In the genomic region with DNA sequence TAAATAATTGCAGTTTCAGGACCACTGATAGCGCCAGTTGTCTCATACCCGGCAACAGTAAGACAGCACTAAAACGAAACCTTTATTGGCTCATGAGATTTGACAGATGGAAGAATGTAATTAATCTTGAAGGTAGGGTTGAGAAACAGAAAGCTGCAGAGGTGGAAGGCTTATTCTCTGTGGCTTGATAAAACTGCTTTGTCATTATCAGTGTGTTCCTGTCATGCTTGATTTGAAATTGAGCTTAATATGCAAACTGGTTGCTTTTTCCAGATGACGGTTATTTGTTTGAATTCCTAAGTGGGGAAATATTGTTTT, we compare ENCODE assay signal across 8 cellular contexts. TPM values are rescaled to one million over a fixed set of nuclear protein-coding genes. Genes with fewer than 3 reads are reported as not detected.
DNase-seq lines count a peak whose midpoint lies in the region; ATAC-seq, FAIRE-seq and TF ChIP-seq lines count a peak whose summit lies in the region.

No MANE protein-coding gene starts in this region.

- TF ChIP-seq POLR2A in body of pancreas (IDR thresholded peaks at IDR 0.05), result no peak

- H3K9me3 ChIP-seq in body of pancreas (no peaks in the 10 kb centered on the region), kidney (ENCODE audit: control insufficient read depth in 1 of 2, low read length in 2 of 2) (no peaks in the 10 kb centered on the region)

- peaks cover 32% of the 10 kb centered on the region for H3K4me1 ChIP-seq in body of pancreas
- H3K4me1 ChIP-seq in kidney (ENCODE audit: control insufficient read depth in 1 of 2, insufficient read depth in 1 of 2, low read depth in 1 of 2, low read length in 2 of 2), result peaks cover 12 to 14% of the 10 kb centered on the region in 2 donors

- H3K36me3 Mint-ChIP-seq in activated CD4-positive, alpha-beta T cell treated with anti-CD3 and anti-CD28 coated beads, Interleukin-2, amount 10 ng/mL, durations not matched to agents 7 days and 5 days (ENCODE audit: low read depth), result peaks cover 2% of the 10 kb centered on the region

- H3K36me3 ChIP-seq in body of pancreas (replicated peaks in 1 of 2; ENCODE audit: insufficient read depth in 1 of 2, low read depth in 2 of 2), result peaks cover 0 to 4% of the 10 kb centered on the region in 2 donors
- peaks cover 0 to 4% of the 10 kb centered on the region in 2 donors for H3K36me3 ChIP-seq in kidney (ENCODE audit: control insufficient read depth in 1 of 2, insufficient read depth in 2 of 2, low read length in 2 of 2)

- TF ChIP-seq CTCF in body of pancreas (IDR thresholded peaks at IDR 0.05) (no peak), kidney (IDR thresholded peaks at IDR 0.05; ENCODE audit: borderline replicate concordance, extremely low read depth, insufficient read depth) (no peak)

- H3K4me3 Mint-ChIP-seq in activated CD4-positive, alpha-beta T cell treated with anti-CD3 and anti-CD28 coated beads, Interleukin-2, amount 10 ng/mL, durations not matched to agents 7 days and 5 days, result peak overlapping the region; percentile 81
- H3K4me3 Mint-ChIP-seq in stimulated activated naive CD8-positive, alpha-beta T cell treated with anti-CD3 and anti-CD28 coated beads, Interleukin-15, amount 100 ng/mL, for 72 hours, result peak overlapping the region; percentile 90 to 99

- no peaks in the 10 kb centered on the region for H3K27me3 ChIP-seq in body of pancreas

- H3K4me1 Mint-ChIP-seq in activated CD4-positive, alpha-beta T cell treated with anti-CD3 and anti-CD28 coated beads, Interleukin-2, amount 10 ng/mL, durations not matched to agents 7 days and 5 days, result peaks cover 41% of the 10 kb centered on the region
- H3K4me1 Mint-ChIP-seq in stimulated activated naive CD8-positive, alpha-beta T cell treated with anti-CD3 and anti-CD28 coated beads, Interleukin-15, amount 100 ng/mL, for 72 hours, result peaks cover 46% of the 10 kb centered on the region

- peak; percentile 5 for ATAC-seq in body of pancreas
- ATAC-seq in stimulated activated naive CD8-positive, alpha-beta T cell treated with anti-CD3 and anti-CD28 coated beads, Interleukin-15, amount 100 ng/mL, for 72 hours, result peak; percentile 66
- ATAC-seq in GM19395 (IDR thresholded peaks at IDR 0.05; ENCODE audit: unreplicated experiment), result no peak

- peak overlapping the region; percentile 67 for H3K27ac Mint-ChIP-seq in activated CD4-positive, alpha-beta T cell treated with anti-CD3 and anti-CD28 coated beads, Interleukin-2, amount 10 ng/mL, durations not matched to agents 7 days and 5 days
- H3K27ac Mint-ChIP-seq in stimulated activated naive CD8-positive, alpha-beta T cell treated with anti-CD3 and anti-CD28 coated beads, Interleukin-15, amount 100 ng/mL, for 72 hours, result no peak overlapping the region

- WGBS in body of pancreas, 2 donors, result 4 to 9% methylated on average over 4 of the region's 4 CpGs

- peak overlapping the region; percentile 13 to 93 (median 84) for H3K27ac ChIP-seq in body of pancreas
- H3K27ac ChIP-seq in kidney (ENCODE audit: low read depth in 2 of 2, low read length in 2 of 2), result peak overlapping the region; percentile 97 to 98

- no peaks in the 10 kb centered on the region for H3K9me3 Mint-ChIP-seq in activated CD4-positive, alpha-beta T cell treated with anti-CD3 and anti-CD28 coated beads, Interleukin-2, amount 10 ng/mL, durations not matched to agents 7 days and 5 days
- no peaks in the 10 kb centered on the region for H3K9me3 Mint-ChIP-seq in stimulated activated naive CD8-positive, alpha-beta T cell treated with anti-CD3 and anti-CD28 coated beads, Interleukin-15, amount 100 ng/mL, for 72 hours

- peak; percentile 49 for DNase-seq in activated CD4-positive, alpha-beta T cell treated with anti-CD3 and anti-CD28 coated beads, Interleukin-2, amount 10 ng/mL, durations not matched to agents 7 days and 5 days
- no peak for DNase-seq in activated CD4-positive, alpha-beta T cell treated with anti-CD3 and anti-CD28 coated beads, Interleukin-2, amount 50 U/mL, for 48 hours
- DNase-seq in NCI-H82 (lab: John Stamatoyannopoulos, UW) (peak; percentile 83), body of pancreas (no peak), kidney (no peak)
- DNase-seq in stimulated activated naive CD8-positive, alpha-beta T cell treated with anti-CD3 and anti-CD28 coated beads, Interleukin-15, amount 100 ng/mL, for 72 hours, result no peak
- DNase-seq in activated CD4-positive, alpha-beta T cell treated with anti-CD3 and anti-CD28 coated beads, Interleukin-2, amount 50 U/mL, for 4 hours, result no peak

- intact Hi-C loops in body of pancreas (cut with DNase I) (no loop called here), kidney (cut with DNase I) (no loop called here)

- no peak for FAIRE-seq in kidney (lab: Jason Lieb, UNC)

- peak overlapping the region; percentile 15 to 93 for H3K9ac ChIP-seq in kidney (ENCODE audit: low read length in 2 of 2)

- peaks cover 26% of the 10 kb centered on the region for H3K27me3 Mint-ChIP-seq in activated CD4-positive, alpha-beta T cell treated with anti-CD3 and anti-CD28 coated beads, Interleukin-2, amount 10 ng/mL, durations not matched to agents 7 days and 5 days
- peaks cover 7% of the 10 kb centered on the region for H3K27me3 Mint-ChIP-seq in stimulated activated naive CD8-positive, alpha-beta T cell treated with anti-CD3 and anti-CD28 coated beads, Interleukin-15, amount 100 ng/mL, for 72 hours

- CTCF ChIA-PET in activated CD4-positive, alpha-beta T cell treated with anti-CD3 and anti-CD28 coated beads, Interleukin-2, amount 10 ng/mL, durations not matched to agents 7 days and 5 days (lab: Charles Lee), result interaction anchor here (0.6 to 1.4 kb wide), 7 partner anchors 12 to 76 kb away, joined by 3 to 6 read pairs (median 3); no protein-coding TSS in a partner anchor

- no peak overlapping the region for H3K4me3 ChIP-seq in body of pancreas
- H3K4me3 ChIP-seq in kidney (ENCODE audit: low read length in 2 of 2), result peak overlapping the region; percentile 91 to 94

- POLR2A ChIA-PET in activated CD4-positive, alpha-beta T cell treated with anti-CD3 and anti-CD28 coated beads, Interleukin-2, amount 10 ng/mL, durations not matched to agents 7 days and 5 days (lab: Charles Lee), result no interaction called here

RNA-seq across cellular contexts. Expression of a gene that starts 1.3 kb away (rescaled TPM):
- total RNA-seq in activated CD4-positive, alpha-beta T cell treated with anti-CD3 and anti-CD28 coated beads, Interleukin-2, amount 10 ng/mL, durations not matched to agents 7 days and 5 days, result 1 to 10 TPM; 4.9 to 8.9 TPM
- 10 to 100 TPM; 35.5 to 71.5 TPM for total RNA-seq in body of pancreas
- 110 TPM for total RNA-seq in kidney
- 108 TPM for polyA plus RNA-seq in kidney (ENCODE audit: insufficient read depth, low read depth, low replicate concordance)

RNA-seq across cellular contexts. Expression of a gene that starts 36.9 kb away (rescaled TPM):
- total RNA-seq in activated CD4-positive, alpha-beta T cell treated with anti-CD3 and anti-CD28 coated beads, Interleukin-2, amount 10 ng/mL, durations not matched to agents 7 days and 5 days, result 1 to 10 TPM; 1.5 to 1.6 TPM
- total RNA-seq in body of pancreas (10 to 100 TPM; 63.3 to 75.8 TPM), kidney (204 TPM)
- polyA plus RNA-seq in kidney (ENCODE audit: insufficient read depth, low read depth, low replicate concordance), result 67.1 TPM

Comparison
In these comparisons a context has a peak if more than half of its experiments do, and no peak if none do; other contexts are left out.
1. DNase-seq: peak in activated CD4-positive, alpha-beta T cell treated with anti-CD3 and anti-CD28 coated beads, Interleukin-2, amount 10 ng/mL, durations not matched to agents 7 days and 5 days (single experiment) and NCI-H82 (single experiment); none in activated CD4-positive, alpha-beta T cell treated with anti-CD3 and anti-CD28 coated beads, Interleukin-2, amount 50 U/mL, for 48 hours (0 of 2), body of pancreas (0 of 4), kidney (single experiment), stimulated activated naive CD8-positive, alpha-beta T cell treated with anti-CD3 and anti-CD28 coated beads, Interleukin-15, amount 100 ng/mL, for 72 hours (0 of 2) and activated CD4-positive, alpha-beta T cell treated with anti-CD3 and anti-CD28 coated beads, Interleukin-2, amount 50 U/mL, for 4 hours (0 of 2).
2. H3K4me3 ChIP-seq: peak in kidney (2 of 2); none in body of pancreas (0 of 2).
3. RNA of a gene that starts 36.9 kb away (total RNA-seq): 204 TPM in kidney (single experiment) and 63.3 to 75.8 TPM in body of pancreas; 1.5 to 1.6 TPM in activated CD4-positive, alpha-beta T cell treated with anti-CD3 and anti-CD28 coated beads, Interleukin-2, amount 10 ng/mL, durations not matched to agents 7 days and 5 days; every median in the first group is over 10 times any median in the second.